In genomic region chr18:55522011-55522410, GRCh38 we compare ENCODE assay signal across 8 cellular contexts.
DNase-seq lines count a peak whose midpoint lies in the region; ATAC-seq and TF ChIP-seq lines count a peak whose summit lies in the region.

No MANE protein-coding gene starts in this region.

- H3K9me3 Mint-ChIP-seq in activated T-cell treated with anti-CD3 and anti-CD28 coated beads, Interleukin-2, amount 50 U/mL, for 24 hours, result no peaks in the 10 kb centered on the region

- DNase-seq in activated T-cell treated with anti-CD3 and anti-CD28 coated beads for 48 hours (ENCODE audit: low read depth) (peak; percentile 7), astrocyte of the spinal cord (ENCODE audit: low read depth, low spot score) (no peak), pons (ENCODE audit: low spot score) (peak; percentile 64), NCI-H226 (no peak)
- DNase-seq in activated T-cell treated with anti-CD3 and anti-CD28 coated beads, Interleukin-2, amount 50 U/mL, for 24 hours, result no peak

- H3K4me1 Mint-ChIP-seq in activated T-cell treated with anti-CD3 and anti-CD28 coated beads, Interleukin-2, amount 50 U/mL, for 24 hours (ENCODE audit: low read depth), result no peaks in the 10 kb centered on the region

- in situ Hi-C loops in astrocyte of the spinal cord (cut with HindIII; ENCODE audit: low sequenced_read_pairs), result no loop called here

- no peaks in the 10 kb centered on the region for H3K36me3 Mint-ChIP-seq in activated T-cell treated with anti-CD3 and anti-CD28 coated beads, Interleukin-2, amount 50 U/mL, for 24 hours (ENCODE audit: low read depth)

- peak; percentile 37 for TF ChIP-seq CTCF in astrocyte of the spinal cord (IDR thresholded peaks at IDR 0.05; ENCODE audit: low read depth, low read length)

- no peak overlapping the region for H3K4me3 Mint-ChIP-seq in activated T-cell treated with anti-CD3 and anti-CD28 coated beads, Interleukin-2, amount 50 U/mL, for 24 hours

- H3K27ac Mint-ChIP-seq in activated T-cell treated with anti-CD3 and anti-CD28 coated beads, Interleukin-2, amount 50 U/mL, for 24 hours, result no peak overlapping the region

- peak; percentile 58 for ATAC-seq in HG03342 (IDR thresholded peaks at IDR 0.05; ENCODE audit: unreplicated experiment)
- ATAC-seq in HG03378 (IDR thresholded peaks at IDR 0.05; ENCODE audit: unreplicated experiment), result no peak
- ATAC-seq in HG03097 (IDR thresholded peaks at IDR 0.05; ENCODE audit: low FRiP score, unreplicated experiment), result no peak

- no peak overlapping the region for H3K4me3 ChIP-seq in astrocyte of the spinal cord (ENCODE audit: low read depth, low read length)

- no peaks in the 10 kb centered on the region for H3K27me3 Mint-ChIP-seq in activated T-cell treated with anti-CD3 and anti-CD28 coated beads, Interleukin-2, amount 50 U/mL, for 24 hours

Comparison
In these comparisons a context has a peak if more than half of its experiments do, and no peak if none do; other contexts are left out.
1. DNase-seq: peak in activated T-cell treated with anti-CD3 and anti-CD28 coated beads for 48 hours (single experiment) and pons (single experiment); none in activated T-cell treated with anti-CD3 and anti-CD28 coated beads, Interleukin-2, amount 50 U/mL, for 24 hours (single experiment), astrocyte of the spinal cord (single experiment) and NCI-H226 (single experiment).